ENCODE assay signal across 8 cellular contexts in the genomic region with DNA sequence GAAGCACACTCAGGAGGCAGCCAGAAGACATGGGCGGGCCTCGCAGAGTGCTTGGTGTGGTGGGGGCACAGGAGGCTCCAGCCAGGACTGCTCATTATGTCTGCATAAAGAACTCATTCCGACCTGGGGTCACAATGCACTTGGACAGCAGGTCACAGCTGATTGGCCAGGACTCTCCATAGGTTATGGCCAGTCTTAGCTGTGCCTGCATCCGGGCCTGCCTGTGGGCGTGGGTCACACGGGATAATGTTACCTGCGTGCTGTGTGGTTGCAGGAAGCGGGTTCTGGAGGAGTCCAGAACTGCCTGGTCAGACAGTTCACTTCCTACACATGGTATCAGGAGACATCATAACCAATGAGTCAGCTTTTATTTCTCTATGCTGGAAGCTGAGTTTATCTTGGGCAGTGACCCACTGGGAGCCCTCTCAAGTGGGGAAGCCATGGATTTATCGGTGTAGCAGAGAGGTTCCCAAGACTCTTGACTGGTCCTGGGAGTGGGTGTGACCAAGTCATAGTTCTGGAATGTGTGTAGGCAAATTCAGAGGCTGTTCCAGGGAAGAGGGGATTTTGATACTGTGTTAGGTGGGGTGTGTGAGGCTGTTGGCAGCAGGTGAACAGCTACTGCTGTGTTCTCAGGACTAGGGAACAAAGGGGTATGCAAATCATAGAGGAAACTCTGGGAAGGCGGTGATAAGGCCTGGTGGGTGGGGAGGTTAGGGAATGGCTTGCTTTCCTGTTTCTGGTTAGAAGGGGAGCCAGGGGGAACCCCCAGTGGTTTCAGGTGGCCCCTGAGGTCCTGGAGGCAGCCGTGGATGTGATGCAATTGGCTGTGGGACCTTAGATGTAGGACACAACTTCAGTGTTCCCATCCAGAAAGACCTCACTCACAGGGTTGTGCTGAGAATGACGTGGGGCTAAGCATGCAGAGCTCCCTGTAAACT. TPM values are rescaled to one million over a fixed set of nuclear protein-coding genes. Genes with fewer than 3 reads are reported as not detected.
A peak's percentile ranks its signal among the peaks of the same experiment; 100 is the strongest.
DNase-seq lines count a peak whose midpoint lies in the region; ATAC-seq and TF ChIP-seq lines count a peak whose summit lies in the region.

No MANE protein-coding gene starts in this region.

- H3K36me3 Mint-ChIP-seq in osteocyte (ENCODE audit: unreplicated experiment): peaks cover 9% of the 10 kb centered on the region

- H3K36me3 ChIP-seq in OCI-LY7 (ENCODE audit: insufficient read depth, low read length): no peaks in the 10 kb centered on the region

- no peak overlapping the region for H3K27ac ChIP-seq in OCI-LY7 (ENCODE audit: low read depth, low read length, poor library complexity, severe bottlenecking)

- ATAC-seq in esophagus mucosa: peak; percentile 68
- no peak for ATAC-seq in GM21825 (IDR thresholded peaks at IDR 0.05; ENCODE audit: unreplicated experiment)

- peak overlapping the region; percentile 21 for H3K4me2 ChIP-seq in OCI-LY7 (ENCODE audit: low read length)

- H3K4me1 Mint-ChIP-seq in osteocyte (ENCODE audit: unreplicated experiment): peaks cover 21% of the 10 kb centered on the region

- H3K79me2 ChIP-seq in OCI-LY7 (ENCODE audit: insufficient read depth, low read depth, low read length): no peaks in the 10 kb centered on the region

- CTCF ChIA-PET in OCI-LY7 (lab: Charles Lee; ENCODE audit: unreplicated experiment): no interaction called here

- peaks cover 12% of the 10 kb centered on the region for H3K4me1 ChIP-seq in OCI-LY7 (ENCODE audit: insufficient read depth, low read length, poor library complexity, severe bottlenecking)

- H3K4me3 ChIP-seq in OCI-LY7 (ENCODE audit: low read depth, low read length, poor library complexity, severe bottlenecking): no peak overlapping the region

- no peaks in the 10 kb centered on the region for H4K20me1 ChIP-seq in OCI-LY7 (ENCODE audit: insufficient read depth, low read length)

- intact Hi-C loops in OCI-LY7 (cut with micrococcal nuclease; ENCODE audit: unreplicated experiment): no loop called here

- no TSS peak for BruUV-seq in OCI-LY7 (replicated peaks; lab: Mats Ljungman, UMichigan)

- POLR2A ChIA-PET in OCI-LY7 (lab: Charles Lee): interaction anchor here (0.9 kb wide), 1 partner anchor 70 kb away, joined by 4 read pairs; no protein-coding TSS in a partner anchor

- H3K27ac Mint-ChIP-seq in osteocyte (ENCODE audit: unreplicated experiment): peak overlapping the region; percentile 36

- no peak overlapping the region for H3K4me3 Mint-ChIP-seq in osteocyte (ENCODE audit: unreplicated experiment)

- no peaks in the 10 kb centered on the region for H3K9me3 ChIP-seq in OCI-LY7 (ENCODE audit: low read length)

- no peak overlapping the region for H2AFZ ChIP-seq in OCI-LY7 (ENCODE audit: low read length)

- H3K9me2 ChIP-seq in OCI-LY7 (ENCODE audit: insufficient read depth, low read length): no peaks in the 10 kb centered on the region

- TF ChIP-seq CTCF in OCI-LY7 (conservative IDR thresholded peaks at IDR 0.05; ENCODE audit: low read length) (no peak), osteocyte (IDR thresholded peaks at IDR 0.05) (no peak)

- no peaks in the 10 kb centered on the region for H3K27me3 Mint-ChIP-seq in osteocyte (ENCODE audit: unreplicated experiment)

- no peaks in the 10 kb centered on the region for H3K9me3 Mint-ChIP-seq in osteocyte (ENCODE audit: unreplicated experiment)

- peak; percentile 89 for DNase-seq in ELR (ENCODE audit: low read depth)
- no peak for DNase-seq in OCI-LY7 (ENCODE audit: low spot score)
- no peak for DNase-seq in osteocyte (ENCODE audit: extremely low spot score, unreplicated experiment)
- no peak for DNase-seq in stimulated activated naive CD4-positive, alpha-beta T cell (lab: John Stamatoyannopoulos, UW)
- DNase-seq in SHP77 (lab: John Stamatoyannopoulos, UW): no peak
- no peak for DNase-seq in nucleus accumbens (lab: John Stamatoyannopoulos, UW)

RNA-seq across cellular contexts. Expression of a gene that starts 51.3 kb away (rescaled TPM):
- not detected in 2 replicates for total RNA-seq in OCI-LY7 (2014; rRNA removed; shearing (Covaris generic))
- total RNA-seq in OCI-LY7 (2022): 1.4 and 1.7 TPM in 2 replicates
- 23.6 TPM for total RNA-seq in esophagus mucosa
- 8.9 and 10.5 TPM in 2 replicates for total RNA-seq in osteocyte
